Comparison of ENCODE assay signal across 1 cellular context in genomic region chr7:143426479-143427142, GRCh38.
A peak's percentile ranks its signal among the peaks of the same experiment; 100 is the strongest.
TF ChIP-seq lines count a peak whose summit lies in the region.

No MANE protein-coding gene starts in this region.

TF ChIP-seq in K562, 482 proteins besides CTCF, POLR2A, EP300 and RAD21 (continued from another document):
- TF ChIP-seq SRF (CRISPR knock-in tag; IDR thresholded peaks at IDR 0.05) (no peak), PBX2 (CRISPR knock-in tag; IDR thresholded peaks at IDR 0.05; ENCODE audit: low read depth) (no peak), PBX2 (tag; conservative IDR thresholded peaks at IDR 0.05; ENCODE audit: low read depth) (no peak), RREB1 (CRISPR knock-in tag; IDR thresholded peaks at IDR 0.05) (no peak), USF2 (CRISPR knock-in tag; IDR thresholded peaks at IDR 0.05) (no peak), BRCA1 (IDR thresholded peaks at IDR 0.05) (no peak), BRCA1 (CRISPR knock-in tag; IDR thresholded peaks at IDR 0.05) (no peak), NR1H2 (CRISPR knock-in tag; IDR thresholded peaks at IDR 0.05) (no peak), PTBP1 (IDR thresholded peaks at IDR 0.05; ENCODE audit: low read depth, low read length) (no peak), ID3 (CRISPR knock-in tag; IDR thresholded peaks at IDR 0.05) (no peak), ID3 (tag; IDR thresholded peaks at IDR 0.05) (peak; percentile 97), ARNT (IDR thresholded peaks at IDR 0.05) (peak in 1 of 2 experiments; percentile 61; a peak in 1 of 4 replicates), YY1 (IDR thresholded peaks at IDR 0.05; ENCODE audit: borderline replicate concordance in 1 of 3, control insufficient read depth in 1 of 3, extremely low read depth in 1 of 3, insufficient read depth in 3 of 3, insufficient read length in 1 of 3, insufficient replicate concordance in 2 of 3, low read depth in 1 of 3, low read length in 2 of 3) (no peak), POLR2AphosphoS2 (IDR thresholded peaks at IDR 0.05; ENCODE audit: low read length) (no peak), MYC (IDR thresholded peaks at IDR 0.05; ENCODE audit: low read depth, low read length) (no peak), MYC (CRISPR knock-in tag; IDR thresholded peaks at IDR 0.05; ENCODE audit: borderline replicate concordance, low read depth) (no peak), USF1 (CRISPR knock-in tag; IDR thresholded peaks at IDR 0.05) (no peak), ZBTB40 (IDR thresholded peaks at IDR 0.05) (peak; percentile 63), ZBTB40 (CRISPR knock-in tag; IDR thresholded peaks at IDR 0.05) (no peak), ZBTB2 (IDR thresholded peaks at IDR 0.05) (no peak; the same call in 1 of the 2 replicates), NR3C1 (CRISPR knock-in tag; IDR thresholded peaks at IDR 0.05) (no peak), RBM39 (optimal IDR thresholded peaks at IDR 0.05; ENCODE audit: low read depth, low read length) (no peak), ZNF445 (CRISPR knock-in tag; IDR thresholded peaks at IDR 0.05; ENCODE audit: low read depth) (no peak)
TF ChIP-seq in K562: peak in this region for 66.
